13 cellular contexts compared by ENCODE assay signal in genomic region chr20:2305946-2306345, GRCh38. TPM values are rescaled to one million over a fixed set of nuclear protein-coding genes. Genes with fewer than 3 reads are reported as not detected.
DNase-seq lines count a peak whose midpoint lies in the region; ATAC-seq and TF ChIP-seq lines count a peak whose summit lies in the region.
"Had no signal": no experiment of that assay in that cellular context is flagged by ENCODE, and none has a peak within 500 bp of the region (broad histone marks: within the 10 kb centered on the region; RNA-seq: fewer than 3 reads in every experiment).

No MANE protein-coding gene starts in this region.

- H3K9me2 ChIP-seq in GM23338 (ENCODE audit: insufficient read depth), result no peaks in the 10 kb centered on the region; the same call in 1 of the 2 replicates

- H3K4me1 Mint-ChIP-seq in GM23338 (peaks cover 4% of the 10 kb centered on the region; the same call in 1 of the 3 replicates), neural progenitor cell (peaks cover 12% of the 10 kb centered on the region)

- H3K9me3 ChIP-seq in neural progenitor cell (ENCODE audit: low read depth), result no peaks in the 10 kb centered on the region
- H3K9me3 ChIP-seq: esophagus muscularis mucosa, testis had no signal

- ATAC-seq in GM23338, result peak; percentile 88

- H3K9me3 Mint-ChIP-seq in GM23338, result no peaks in the 10 kb centered on the region
- H3K9me3 Mint-ChIP-seq in neural progenitor cell, result no peaks in the 10 kb centered on the region

- H3K36me3 Mint-ChIP-seq in GM23338 (ENCODE audit: low read depth) (no peaks in the 10 kb centered on the region), neural progenitor cell (no peaks in the 10 kb centered on the region)

- H3K4me1 ChIP-seq in GM23338 (ENCODE audit: insufficient read depth), result no peaks in the 10 kb centered on the region
- H3K4me1 ChIP-seq in neural progenitor cell, result peaks cover 8% of the 10 kb centered on the region
- H3K4me1 ChIP-seq: esophagus muscularis mucosa, testis had no signal

- no peak overlapping the region for H3K9ac ChIP-seq in neural progenitor cell

- H2AFZ ChIP-seq in GM23338 (0 out of 2 replicates have a peak overlapping the region, but pooled peaks have one; percentile 4), neural progenitor cell (replicated peaks) (no peak overlapping the region)

- H3K27ac ChIP-seq in GM23338 (ENCODE audit: low read depth) (no peak overlapping the region), neural progenitor cell (no peak overlapping the region)
- H3K27ac ChIP-seq: esophagus muscularis mucosa, SK-N-MC, testis had no signal

- H3K27me3 ChIP-seq in GM23338 (ENCODE audit: insufficient read depth) (no peaks in the 10 kb centered on the region), neural progenitor cell (no peaks in the 10 kb centered on the region)
- H3K27me3 ChIP-seq: esophagus muscularis mucosa, testis had no signal

- no peaks in the 10 kb centered on the region for H3K36me3 ChIP-seq in GM23338 (ENCODE audit: insufficient read depth)
- no peaks in the 10 kb centered on the region for H3K36me3 ChIP-seq in neural progenitor cell
- H3K36me3 ChIP-seq: esophagus muscularis mucosa had no signal

- H3K4me3 Mint-ChIP-seq in GM23338 (no peak overlapping the region), neural progenitor cell (no peak overlapping the region)

- H3K27ac Mint-ChIP-seq in GM23338 (no peak overlapping the region), neural progenitor cell (no peak overlapping the region)

- H3F3A ChIP-seq in GM23338 (replicated peaks; ENCODE audit: low read depth) (no peaks in the 10 kb centered on the region), neural progenitor cell (ENCODE audit: low read depth) (peaks cover 3% of the 10 kb centered on the region)

- TF ChIP-seq CTCF in GM23338 (conservative IDR thresholded peaks at IDR 0.05; ENCODE audit: low read depth in 2 of 2), result no peak
- no peak for TF ChIP-seq CTCF in neural progenitor cell (IDR thresholded peaks at IDR 0.05)

- H3K4me2 ChIP-seq in GM23338, result no peak overlapping the region
- no peak overlapping the region for H3K4me2 ChIP-seq in neural progenitor cell

- H4K20me1 ChIP-seq in GM23338 (replicated peaks; ENCODE audit: insufficient read depth), result no peaks in the 10 kb centered on the region
- H4K20me1 ChIP-seq in neural progenitor cell (ENCODE audit: low read depth), result no peaks in the 10 kb centered on the region

- DNase-seq in GM23338 (ENCODE audit: low spot score), result peak; percentile 24
- peak; percentile 70 for DNase-seq in NCI-H2029 treated with DMSO at 0.1 percent for 48 hours (lab: John Stamatoyannopoulos, UW)
- DNase-seq in NCI-H774 (lab: John Stamatoyannopoulos, UW), result peak; percentile 78
- peak; percentile 53 for DNase-seq in neural progenitor cell (ENCODE audit: low spot score)
- no peak for DNase-seq in cortex of kidney (lab: John Stamatoyannopoulos, UW)
- no peak for DNase-seq in hippocampal formation (lab: John Stamatoyannopoulos, UW)
- no peak for DNase-seq in iPS-NIHi11 (ENCODE audit: low spot score)
- DNase-seq: testis had no signal

- H3K79me2 ChIP-seq in GM23338 (replicated peaks; ENCODE audit: insufficient read depth), result no peaks in the 10 kb centered on the region
- H3K79me2 ChIP-seq in neural progenitor cell (ENCODE audit: low read depth), result no peaks in the 10 kb centered on the region

- H3K4me3 ChIP-seq in GM23338 (no peak overlapping the region), neural progenitor cell (no peak overlapping the region)
- H3K4me3 ChIP-seq: esophagus muscularis mucosa, SK-N-MC, testis had no signal

- peaks cover 9% of the 10 kb centered on the region for H3K27me3 Mint-ChIP-seq in GM23338 (ENCODE audit: insufficient read depth, low read depth, poor library complexity)
- peaks cover 8% of the 10 kb centered on the region for H3K27me3 Mint-ChIP-seq in neural progenitor cell (ENCODE audit: insufficient read depth, low read depth)

TF ChIP-seq in GM23338, 12 proteins besides CTCF, POLR2A, EP300 and RAD21:
- TF ChIP-seq EZH2 (IDR thresholded peaks at IDR 0.05; ENCODE audit: low read depth, unreplicated experiment) (no peak), CREB1 (CRISPR knock-in tag; IDR thresholded peaks at IDR 0.05; ENCODE audit: low read depth) (no peak), EZH2phosphoT487 (IDR thresholded peaks at IDR 0.05; ENCODE audit: unreplicated experiment) (no peak)
- TF ChIP-seq, protein P1, sequence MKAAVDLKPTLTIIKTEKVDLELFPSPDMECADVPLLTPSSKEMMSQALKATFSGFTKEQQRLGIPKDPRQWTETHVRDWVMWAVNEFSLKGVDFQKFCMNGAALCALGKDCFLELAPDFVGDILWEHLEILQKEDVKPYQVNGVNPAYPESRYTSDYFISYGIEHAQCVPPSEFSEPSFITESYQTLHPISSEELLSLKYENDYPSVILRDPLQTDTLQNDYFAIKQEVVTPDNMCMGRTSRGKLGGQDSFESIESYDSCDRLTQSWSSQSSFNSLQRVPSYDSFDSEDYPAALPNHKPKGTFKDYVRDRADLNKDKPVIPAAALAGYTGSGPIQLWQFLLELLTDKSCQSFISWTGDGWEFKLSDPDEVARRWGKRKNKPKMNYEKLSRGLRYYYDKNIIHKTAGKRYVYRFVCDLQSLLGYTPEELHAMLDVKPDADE (IDR thresholded peaks at IDR 0.05), result no peak
TF ChIP-seq in GM23338: peak in this region for 0.

RNA-seq across cellular contexts. Expression of gene TGM3, which starts 10.1 kb away (rescaled TPM):
- 0.08 TPM in 1 of 2 replicates, not detected in the other for total RNA-seq in GM23338 (2014; rRNA removed; shearing (Covaris generic))
- 0.08 TPM in 1 of 2 replicates, not detected in the other for polyA plus RNA-seq in GM23338 (2016; fragmentation: Nextera tagmentation; extraction: Ambion mirVana)
- 0.31 TPM in 1 of 2 replicates, not detected in the other for total RNA-seq in neural progenitor cell (ENCODE audit: low replicate concordance)
- total RNA-seq: myocyte, pulmonary artery endothelial cell had no signal
- polyA plus RNA-seq: BJ had no signal

Comparison
In these comparisons a context has a peak if more than half of its experiments do, and no peak if none do; other contexts are left out.
1. DNase-seq: peak in GM23338 (single experiment), NCI-H2029 treated with DMSO at 0.1 percent for 48 hours (single experiment), NCI-H774 (single experiment) and neural progenitor cell (single experiment); none in cortex of kidney (single experiment), hippocampal formation (0 of 2) and iPS-NIHi11 (single experiment).